Comparison of ENCODE assay signal across 16 cellular contexts in genomic region chr4:112517911-112518310, GRCh38. TPM values are rescaled to one million over a fixed set of nuclear protein-coding genes. Genes with fewer than 3 reads are reported as not detected.
DNase-seq lines count a peak whose midpoint lies in the region; ATAC-seq and TF ChIP-seq lines count a peak whose summit lies in the region.
"Had no signal": no experiment of that assay in that cellular context is flagged by ENCODE, and none has a peak within 500 bp of the region (broad histone marks: within the 10 kb centered on the region; RNA-seq: fewer than 3 reads in every experiment).

No MANE protein-coding gene starts in this region.

- no peaks in the 10 kb centered on the region for H3K9me3 ChIP-seq in neural progenitor cell (ENCODE audit: low read depth)

- H2AFZ ChIP-seq in GM23338 (no peak overlapping the region), neural progenitor cell (replicated peaks) (no peak overlapping the region)

- H3K27ac Mint-ChIP-seq in GM23338, result no peak overlapping the region
- H3K27ac Mint-ChIP-seq in activated naive CD8-positive, alpha-beta T cell, result no peak overlapping the region
- no peak overlapping the region for H3K27ac Mint-ChIP-seq in neural progenitor cell

- peak overlapping the region; percentile 60 for H3K4me3 ChIP-seq in GM23338
- no peak overlapping the region for H3K4me3 ChIP-seq in neural progenitor cell

- H3K4me2 ChIP-seq in GM23338 (peak overlapping the region; percentile 87), neural progenitor cell (peak overlapping the region; percentile 93)

- H3K9me2 ChIP-seq in GM23338 (ENCODE audit: insufficient read depth), result no peaks in the 10 kb centered on the region

- H3K4me1 Mint-ChIP-seq in activated T-cell treated with anti-CD3 and anti-CD28 coated beads, Interleukin-2, amount 50 U/mL, for 4 hours (ENCODE audit: low read depth), result peaks cover 47% of the 10 kb centered on the region
- H3K4me1 Mint-ChIP-seq in GM23338, result peaks cover 50% of the 10 kb centered on the region
- H3K4me1 Mint-ChIP-seq in activated naive CD8-positive, alpha-beta T cell (ENCODE audit: low read depth), result peaks cover 54% of the 10 kb centered on the region
- H3K4me1 Mint-ChIP-seq in neural progenitor cell, result peaks cover 67% of the 10 kb centered on the region

- peaks cover 3% of the 10 kb centered on the region for H3K9me3 Mint-ChIP-seq in activated T-cell treated with anti-CD3 and anti-CD28 coated beads, Interleukin-2, amount 50 U/mL, for 4 hours
- H3K9me3 Mint-ChIP-seq in GM23338, result peaks cover 5% of the 10 kb centered on the region; the same call in 2 of the 3 replicates
- H3K9me3 Mint-ChIP-seq in activated naive CD8-positive, alpha-beta T cell (ENCODE audit: low read depth), result peaks cover 6% of the 10 kb centered on the region
- H3K9me3 Mint-ChIP-seq in neural progenitor cell, result peaks cover 7% of the 10 kb centered on the region

- H3K27me3 ChIP-seq in GM23338 (ENCODE audit: insufficient read depth) (peaks cover 100% of the 10 kb centered on the region), neural progenitor cell (peaks cover 99% of the 10 kb centered on the region)

- no peaks in the 10 kb centered on the region for H3K79me2 ChIP-seq in GM23338 (replicated peaks; ENCODE audit: insufficient read depth)
- H3K79me2 ChIP-seq in neural progenitor cell (ENCODE audit: low read depth), result no peaks in the 10 kb centered on the region

- ATAC-seq in activated T-cell treated with anti-CD3 and anti-CD28 coated beads, Interleukin-2, amount 50 U/mL, for 4 hours, result no peak
- ATAC-seq in GM23338 (no peak), GM21360 (IDR thresholded peaks at IDR 0.05; ENCODE audit: unreplicated experiment) (no peak), GM18870 (IDR thresholded peaks at IDR 0.05; ENCODE audit: unreplicated experiment) (no peak)
- ATAC-seq: left ventricle myocardium superior had no signal

- H3K27me3 Mint-ChIP-seq in activated T-cell treated with anti-CD3 and anti-CD28 coated beads, Interleukin-2, amount 50 U/mL, for 4 hours (ENCODE audit: low read depth), result peaks cover 89% of the 10 kb centered on the region
- H3K27me3 Mint-ChIP-seq in GM23338 (ENCODE audit: insufficient read depth, low read depth, poor library complexity) (peaks cover 99% of the 10 kb centered on the region), neural progenitor cell (ENCODE audit: insufficient read depth, low read depth) (peaks cover 86% of the 10 kb centered on the region)
- H3K27me3 Mint-ChIP-seq in activated naive CD8-positive, alpha-beta T cell, result peaks cover 70% of the 10 kb centered on the region

- peaks cover 35% of the 10 kb centered on the region for H4K20me1 ChIP-seq in GM23338 (replicated peaks; ENCODE audit: insufficient read depth)
- peaks cover 76% of the 10 kb centered on the region for H4K20me1 ChIP-seq in neural progenitor cell (ENCODE audit: low read depth)

- no peak for TF ChIP-seq CTCF in GM23338 (conservative IDR thresholded peaks at IDR 0.05; ENCODE audit: low read depth in 2 of 2)
- no peak for TF ChIP-seq CTCF in neural progenitor cell (IDR thresholded peaks at IDR 0.05)

- H3K4me3 Mint-ChIP-seq in activated T-cell treated with anti-CD3 and anti-CD28 coated beads, Interleukin-2, amount 50 U/mL, for 4 hours, result peak overlapping the region; percentile 52
- H3K4me3 Mint-ChIP-seq in GM23338 (peak overlapping the region; percentile 71; the same call in 1 of the 3 replicates), neural progenitor cell (peak overlapping the region; percentile 80)
- peak overlapping the region; percentile 85 for H3K4me3 Mint-ChIP-seq in activated naive CD8-positive, alpha-beta T cell

- DNase-seq in activated T-cell treated with anti-CD3 and anti-CD28 coated beads, Interleukin-2, amount 50 U/mL, for 4 hours, result no peak
- DNase-seq in activated T-cell treated with anti-CD3 and anti-CD28 coated beads, Interleukin-2, amount 50 U/mL, for 48 hours, result no peak
- no peak for DNase-seq in GM23338 (ENCODE audit: low spot score)
- no peak for DNase-seq in neural progenitor cell (ENCODE audit: low spot score)
- DNase-seq in retina, result no peak
- DNase-seq: activated CD4-positive, alpha-beta T cell treated with anti-CD3 and anti-CD28 coated beads, Interleukin-2, amount 50 U/mL, for 4 hours; IMR-90; left ventricle myocardium superior; NCI-H1105; SIG-M5; stimulated activated CD4-positive, alpha-beta T cell treated with anti-CD3 and anti-CD28 coated beads, Interleukin-1b, Interleukin-23, amount 100 ng/mL, for 48 hours had no signal

- H3K4me1 ChIP-seq in GM23338 (ENCODE audit: insufficient read depth) (peaks cover 72% of the 10 kb centered on the region), neural progenitor cell (peaks cover 70% of the 10 kb centered on the region)

- H3K36me3 ChIP-seq in GM23338 (ENCODE audit: insufficient read depth) (no peaks in the 10 kb centered on the region; the same call in 1 of the 2 replicates), neural progenitor cell (no peaks in the 10 kb centered on the region)

- H3F3A ChIP-seq in GM23338 (replicated peaks; ENCODE audit: low read depth) (peaks cover 56% of the 10 kb centered on the region), neural progenitor cell (ENCODE audit: low read depth) (peaks cover 78% of the 10 kb centered on the region)

- H3K9ac ChIP-seq in neural progenitor cell, result no peak overlapping the region

- peaks cover 1% of the 10 kb centered on the region for H3K36me3 Mint-ChIP-seq in activated T-cell treated with anti-CD3 and anti-CD28 coated beads, Interleukin-2, amount 50 U/mL, for 4 hours (ENCODE audit: insufficient read depth)
- H3K36me3 Mint-ChIP-seq in GM23338 (ENCODE audit: low read depth), result no peaks in the 10 kb centered on the region; the same call in 2 of the 3 replicates
- no peaks in the 10 kb centered on the region for H3K36me3 Mint-ChIP-seq in activated naive CD8-positive, alpha-beta T cell
- H3K36me3 Mint-ChIP-seq in neural progenitor cell, result peaks cover 1% of the 10 kb centered on the region

- H3K27ac ChIP-seq in GM23338 (ENCODE audit: low read depth), result no peak overlapping the region
- H3K27ac ChIP-seq in neural progenitor cell, result no peak overlapping the region

TF ChIP-seq in GM23338, 12 proteins besides CTCF, POLR2A, EP300 and RAD21 (continues in another document):
- TF ChIP-seq CREB1 (CRISPR knock-in tag; IDR thresholded peaks at IDR 0.05; ENCODE audit: low read depth), result no peak
- no peak for TF ChIP-seq ZNF462 (CRISPR knock-in tag; IDR thresholded peaks at IDR 0.05)

RNA-seq across cellular contexts. Expression of gene NEUROG2, which starts 1.9 kb away (rescaled TPM):
- under 1 TPM in 1 of 3 donors, not detected in 2; 0.11 TPM for total RNA-seq in activated T-cell treated with anti-CD3 and anti-CD28 coated beads, Interleukin-2, amount 50 U/mL, for 4 hours
- total RNA-seq in GM23338 (2014; rRNA removed; shearing (Covaris generic)), result not detected in 2 replicates
- polyA plus RNA-seq in GM23338 (2016; fragmentation: Nextera tagmentation; extraction: Ambion mirVana), result not detected in 2 replicates
- total RNA-seq in neural progenitor cell (ENCODE audit: low replicate concordance), result 0.09 and 0.90 TPM in 2 replicates
- total RNA-seq: IMR-90, left ventricle myocardium superior, renal cortical epithelial cell had no signal
- polyA plus RNA-seq: AG04450, IMR-90 had no signal
